Comparison of ENCODE assay signal across 8 cellular contexts in genomic region chr16:56450901-56451752, GRCh38. TPM values are rescaled to one million over a fixed set of nuclear protein-coding genes. Genes with fewer than 3 reads are reported as not detected.
DNase-seq lines count a peak whose midpoint lies in the region; ATAC-seq, FAIRE-seq and TF ChIP-seq lines count a peak whose summit lies in the region.

Gene NUDT21, minus strand, starts transcription at chr16:56451332. Its CDS starts 130 bp downstream, at chr16:56451202.
Gene OGFOD1, plus strand, starts transcription at chr16:56451554. Its CDS starts 59 bp downstream, at chr16:56451613.

- TF ChIP-seq POLR2A in GM12891 (IDR thresholded peaks at IDR 0.05; ENCODE audit: low read depth, low read length) (peak; percentile 68; the same call in 1 of the 2 replicates), tibial nerve (IDR thresholded peaks at IDR 0.05) (peak; percentile 42 to 70)

- POLR2A ChIA-PET in T-cell (lab: Charles Lee) = interaction anchor here in 1 of 2 donors (0.5 to 1.0 kb wide), 7 partner anchors 9 to 1573 kb away, joined by 3 to 7 read pairs (median 3); partner anchors contain the start of genes CIAPIN1 and COQ9

- H3K4me3 Mint-ChIP-seq in T-cell = peak within 1 kb of the TSS; percentile 94 to 98 (median 94)

- H3K27ac ChIP-seq in adipose tissue (ENCODE audit: low read depth, low read length) = peak within 1 kb of the TSS; percentile 6
- H3K27ac ChIP-seq in cardiac muscle cell = peak within 1 kb of the TSS; percentile 86
- peak within 1 kb of the TSS; percentile 82 for H3K27ac ChIP-seq in parathyroid adenoma
- peak within 1 kb of the TSS; percentile 63 to 83 (median 81) for H3K27ac ChIP-seq in tibial nerve

- H3K4me1 ChIP-seq in cardiac muscle cell (ENCODE audit: low read depth) (peaks cover 10% of the 10 kb centered on the region), parathyroid adenoma (peaks cover 9% of the 10 kb centered on the region), tibial nerve (peaks cover 7 to 52% (median 29%) of the 10 kb centered on the region in 4 donors)

- no peaks in the 10 kb centered on the region for H3K27me3 Mint-ChIP-seq in T-cell

- peak within 1 kb of the TSS; percentile 91 for H3K9ac ChIP-seq in parathyroid adenoma

- H3K27me3 ChIP-seq in cardiac muscle cell (no peaks in the 10 kb centered on the region), parathyroid adenoma (ENCODE audit: control insufficient read depth, insufficient read depth, low read length) (no peaks in the 10 kb centered on the region), tibial nerve (no peaks in the 10 kb centered on the region)

- H3K4me3 ChIP-seq in cardiac muscle cell = peak within 1 kb of the TSS; percentile 91
- H3K4me3 ChIP-seq in parathyroid adenoma (ENCODE audit: low read depth, low read length) = peak within 1 kb of the TSS; percentile 79
- H3K4me3 ChIP-seq in tibial nerve = peak within 1 kb of the TSS; percentile 76 to 93 (median 90)

- peaks cover 59 to 65% (median 61%) of the 10 kb centered on the region in 3 donors for H3K4me1 Mint-ChIP-seq in T-cell

- H3K9me3 ChIP-seq in cardiac muscle cell (ENCODE audit: low read depth) (no peaks in the 10 kb centered on the region), parathyroid adenoma (ENCODE audit: control insufficient read depth, low read length) (no peaks in the 10 kb centered on the region), tibial nerve (no peaks in the 10 kb centered on the region)

- ATAC-seq in HG02840 (IDR thresholded peaks at IDR 0.05; ENCODE audit: low FRiP score, unreplicated experiment) (peak; percentile 99), T-cell (replicated peaks in 1 of 4) (peak; percentile 99)

- peak; percentile 36 to 83 for TF ChIP-seq EP300 in tibial nerve (IDR thresholded peaks at IDR 0.05)

- peak; percentile 97 for FAIRE-seq in GM12891 (lab: Jason Lieb, UNC)

- H3K27ac Mint-ChIP-seq in T-cell = peak within 1 kb of the TSS; percentile 94 to 95

- 0% methylated on average over 61 of the region's 61 CpGs for WGBS in adipose tissue, 3 donors
- 0 to 1% methylated on average over 31 to 51 of the region's 61 CpGs for WGBS in tibial nerve, 2 donors

- CTCF ChIA-PET in T-cell (lab: Charles Lee) = interaction anchor here in 1 of 2 donors (0.6 to 1.5 kb wide), 6 partner anchors 24 to 538 kb away, joined by 3 to 4 read pairs (median 3); partner anchors contain the start of gene NLRC5

- H2AFZ ChIP-seq in parathyroid adenoma = peak within 1 kb of the TSS; percentile 95

- peaks cover 32% of the 10 kb centered on the region for H3K36me3 Mint-ChIP-seq in T-cell

- H3K9me3 Mint-ChIP-seq in T-cell = no peaks in the 10 kb centered on the region

- H3K36me3 ChIP-seq in cardiac muscle cell = peaks cover 31% of the 10 kb centered on the region
- H3K36me3 ChIP-seq in parathyroid adenoma (ENCODE audit: control insufficient read depth, insufficient read depth, low read length) = no peaks in the 10 kb centered on the region
- H3K36me3 ChIP-seq in tibial nerve = peaks cover 0 to 38% (median 0%) of the 10 kb centered on the region in 3 donors

- peak within 1 kb of the TSS; percentile 87 for H3K4me2 ChIP-seq in parathyroid adenoma (ENCODE audit: low read length)

- peaks cover 32% of the 10 kb centered on the region for H3K79me2 ChIP-seq in parathyroid adenoma

- DNase-seq in GM12891 (ENCODE audit: insufficient read length, low spot score) (peak; percentile 93), NCI-H1436 treated with DMSO at 0.1 percent for 48 hours (lab: John Stamatoyannopoulos, UW) (peak; percentile 91), T-cell (peak; percentile 66 to 96 (median 92)), cardiac muscle cell (ENCODE audit: low read depth in 1 of 2, low spot score in 1 of 2) (peak; percentile 98 to 99), tibial nerve (ENCODE audit: low spot score in 2 of 2) (peak; percentile 83 to 93)

- TF ChIP-seq CTCF in cardiac muscle cell (IDR thresholded peaks at IDR 0.05; ENCODE audit: low read depth, low read length) = no peak
- TF ChIP-seq CTCF in parathyroid adenoma (IDR thresholded peaks at IDR 0.05) = no peak
- no peak for TF ChIP-seq CTCF in tibial nerve (IDR thresholded peaks at IDR 0.05)

TF ChIP-seq in GM12891, 5 proteins besides CTCF, POLR2A, EP300 and RAD21:
- TF ChIP-seq TAF1 (IDR thresholded peaks at IDR 0.05; ENCODE audit: low read depth, low read length) (peak; percentile 79; the same call in 1 of the 2 replicates), SPI1 (IDR thresholded peaks at IDR 0.05; ENCODE audit: low read depth, low read length) (no peak), POLR2AphosphoS5 (IDR thresholded peaks at IDR 0.05; ENCODE audit: low read depth, low read length) (peak; percentile 74), PAX5 (IDR thresholded peaks at IDR 0.05; ENCODE audit: insufficient read depth, low read length, severe bottlenecking) (no peak), POU2F2 (IDR thresholded peaks at IDR 0.05; ENCODE audit: low read depth, low read length) (no peak)

RNA-seq across cellular contexts. Expression of gene NUDT21, which starts in this region (rescaled TPM):
- polyA plus RNA-seq in GM12891 (2012; ENCODE audit: low read depth, missing spikeins) = 91.6 TPM
- total RNA-seq in T-cell (10 to 100 TPM; 90.0 to 98.8 (median 98.4) TPM), cardiac muscle cell (59.3 and 79.9 TPM in 2 replicates), tibial nerve (10 to 100 TPM; 41.5 to 57.3 (median 47.2) TPM)
- polyA plus RNA-seq in adipose tissue (10 to 100 TPM; 34.2 to 40.4 (median 34.4) TPM), cardiac muscle cell (47.4 and 68.7 TPM in 2 replicates)

RNA-seq across cellular contexts. Expression of gene OGFOD1, which starts in this region (rescaled TPM):
- 39.4 TPM for polyA plus RNA-seq in GM12891 (2012; ENCODE audit: low read depth, missing spikeins)
- total RNA-seq in T-cell (10 to 100 TPM; 18.1 to 49.9 (median 47.5) TPM), cardiac muscle cell (32.0 and 65.5 TPM in 2 replicates), tibial nerve (10 to 100 TPM; 28.8 to 39.6 (median 35.6) TPM)
- polyA plus RNA-seq in adipose tissue (10 to 100 TPM in 1 of 3 donors, 1 to 10 TPM in 2; 7.8 to 25.7 (median 9.2) TPM), cardiac muscle cell (49.4 and 54.9 TPM in 2 replicates)

Comparison
In these comparisons a context has a peak if more than half of its experiments do, and no peak if none do; other contexts are left out.
1. Peak in every context shown above with its lines: DNase-seq, ATAC-seq, H3K4me3 ChIP-seq and H3K27ac ChIP-seq.
2. H3K27ac ChIP-seq: peak in every context shown above with its lines; median percentile 86 in cardiac muscle cell; 82 in parathyroid adenoma; 81 in tibial nerve; 6 in adipose tissue.